8 cellular contexts compared by ENCODE assay signal in genomic region chr22:31399211-31400022, GRCh38. TPM values are rescaled to one million over a fixed set of nuclear protein-coding genes. Genes with fewer than 3 reads are reported as not detected.
DNase-seq lines count a peak whose midpoint lies in the region; ATAC-seq lines count a peak whose summit lies in the region.

TSS of gene DRG1 (plus strand) at chr22:31399604. CDS start at chr22:31399684, 80 bp downstream.

- H3K36me3 ChIP-seq in endocrine pancreas (ENCODE audit: control insufficient read depth, insufficient read depth, low read length) (peaks cover 4% of the 10 kb centered on the region), mesendoderm (ENCODE audit: control insufficient read depth, insufficient read depth, low read length) (peaks cover 3% of the 10 kb centered on the region)

- H3K4ac ChIP-seq in mesendoderm (ENCODE audit: low read depth, low read length) = peak within 1 kb of the TSS; percentile 22

- H3K27me3 ChIP-seq in endocrine pancreas (ENCODE audit: control insufficient read depth, insufficient read depth, low read length) (no peaks in the 10 kb centered on the region), mesendoderm (ENCODE audit: insufficient read depth, low read length, poor library complexity) (no peaks in the 10 kb centered on the region)

- no peaks in the 10 kb centered on the region for H3K9me3 ChIP-seq in endocrine pancreas (ENCODE audit: control insufficient read depth, low read length)

- peak within 1 kb of the TSS; percentile 16 for H2BK5ac ChIP-seq in mesendoderm (ENCODE audit: low read length)

- no peak within 1 kb of the TSS for H2BK120ac ChIP-seq in mesendoderm (ENCODE audit: low read depth, low read length)

- H3K4me2 ChIP-seq in mesendoderm (ENCODE audit: low read length) = peak within 1 kb of the TSS; percentile 51

- H3K23ac ChIP-seq in mesendoderm (ENCODE audit: low read length) = no peak within 1 kb of the TSS

- WGBS in mesendoderm (ENCODE audit: extremely low coverage, insufficient coverage, low lambda C conversion rate) = no CpG with 5 or more reads among the region's 72 CpGs

- H2AK5ac ChIP-seq in mesendoderm (ENCODE audit: low read length) = no peak within 1 kb of the TSS

- H3K4me1 ChIP-seq in endocrine pancreas (ENCODE audit: control insufficient read depth, insufficient read depth, low read length) (no peaks in the 10 kb centered on the region), mesendoderm (ENCODE audit: control insufficient read depth, low read depth, low read length) (no peaks in the 10 kb centered on the region)

- ATAC-seq in GM21360 (IDR thresholded peaks at IDR 0.05; ENCODE audit: unreplicated experiment) = peak; percentile 88

- no peak within 1 kb of the TSS for H4K5ac ChIP-seq in mesendoderm (ENCODE audit: low read length)

- H3K56ac ChIP-seq in mesendoderm (ENCODE audit: low read length) = peak within 1 kb of the TSS; percentile 92

- peak within 1 kb of the TSS; percentile 79 for H3K4me3 ChIP-seq in endocrine pancreas (ENCODE audit: control insufficient read depth, insufficient read depth, low read length)
- H3K4me3 ChIP-seq in mesendoderm (ENCODE audit: low read length) = peak within 1 kb of the TSS; percentile 40

- H3K79me2 ChIP-seq in mesendoderm (ENCODE audit: control insufficient read depth, insufficient read depth, low read length) = peaks cover 27% of the 10 kb centered on the region

- H3K79me1 ChIP-seq in mesendoderm (ENCODE audit: low read length) = peaks cover 7% of the 10 kb centered on the region

- DNase-seq in COLO829 (ENCODE audit: low spot score) = peak; percentile 99
- DNase-seq in HT1080 (ENCODE audit: low read depth) = peak; percentile 91
- peak; percentile 90 for DNase-seq in NOMO-1 treated with DMSO at 0.1 percent for 48 hours (lab: John Stamatoyannopoulos, UW; ENCODE audit: unreplicated experiment)
- peak; percentile 88 to 93 (median 88) for DNase-seq in activated CD8-positive, alpha-beta memory T cell treated with anti-CD3 and anti-CD28 coated beads for 48 hours (ENCODE audit: low read depth in 2 of 3, low spot score in 2 of 3)
- DNase-seq in mesendoderm = peak; percentile 98
- peak; percentile 91 for DNase-seq in stimulated activated CD8-positive, alpha-beta memory T cell treated with anti-CD3 and anti-CD28 coated beads, Interleukin-15, amount 100 ng/mL, for 1 hour (ENCODE audit: low read depth)

- peak within 1 kb of the TSS; percentile 85 for H3K18ac ChIP-seq in mesendoderm (ENCODE audit: low read length)

- H4K8ac ChIP-seq in mesendoderm (ENCODE audit: low read depth, low read length) = peak within 1 kb of the TSS; percentile 88

- H3K27ac ChIP-seq in mesendoderm (ENCODE audit: low read depth, low read length) = peak within 1 kb of the TSS; percentile 20

- H3K9ac ChIP-seq in endocrine pancreas (ENCODE audit: control insufficient read depth, insufficient read depth, low read length) (peak within 1 kb of the TSS; percentile 83), mesendoderm (ENCODE audit: low read length) (peak within 1 kb of the TSS; percentile 86)

- H2BK15ac ChIP-seq in mesendoderm (replicated peaks; ENCODE audit: low read depth) = no peak within 1 kb of the TSS

RNA-seq across cellular contexts. Expression of gene DRG1, which starts in this region (rescaled TPM):
- total RNA-seq in HT1080 (2014; rRNA removed; shearing (Covaris generic)) = 77.4 and 78.5 TPM in 2 replicates
- polyA plus RNA-seq in HT1080 (2015; cell fraction: cytosol; rRNA removed) = 59.5 and 61.0 TPM in 2 replicates
- polyA plus RNA-seq in HT1080 (2015; cell fraction: nucleus; rRNA removed) = 56.7 TPM in 2 replicates
- polyA plus RNA-seq in mesendoderm (2013, experiment 1 of 2) = 102 TPM
- polyA plus RNA-seq in mesendoderm (2013, experiment 2 of 2) = 102 TPM

Comparison
In these comparisons a context has a peak if more than half of its experiments do, and no peak if none do; other contexts are left out.
1. Peak in every context shown above with its lines: DNase-seq, ATAC-seq, H3K4me3 ChIP-seq and H3K27ac ChIP-seq.